Comparison of ENCODE assay signal across 8 cellular contexts in the genomic region with DNA sequence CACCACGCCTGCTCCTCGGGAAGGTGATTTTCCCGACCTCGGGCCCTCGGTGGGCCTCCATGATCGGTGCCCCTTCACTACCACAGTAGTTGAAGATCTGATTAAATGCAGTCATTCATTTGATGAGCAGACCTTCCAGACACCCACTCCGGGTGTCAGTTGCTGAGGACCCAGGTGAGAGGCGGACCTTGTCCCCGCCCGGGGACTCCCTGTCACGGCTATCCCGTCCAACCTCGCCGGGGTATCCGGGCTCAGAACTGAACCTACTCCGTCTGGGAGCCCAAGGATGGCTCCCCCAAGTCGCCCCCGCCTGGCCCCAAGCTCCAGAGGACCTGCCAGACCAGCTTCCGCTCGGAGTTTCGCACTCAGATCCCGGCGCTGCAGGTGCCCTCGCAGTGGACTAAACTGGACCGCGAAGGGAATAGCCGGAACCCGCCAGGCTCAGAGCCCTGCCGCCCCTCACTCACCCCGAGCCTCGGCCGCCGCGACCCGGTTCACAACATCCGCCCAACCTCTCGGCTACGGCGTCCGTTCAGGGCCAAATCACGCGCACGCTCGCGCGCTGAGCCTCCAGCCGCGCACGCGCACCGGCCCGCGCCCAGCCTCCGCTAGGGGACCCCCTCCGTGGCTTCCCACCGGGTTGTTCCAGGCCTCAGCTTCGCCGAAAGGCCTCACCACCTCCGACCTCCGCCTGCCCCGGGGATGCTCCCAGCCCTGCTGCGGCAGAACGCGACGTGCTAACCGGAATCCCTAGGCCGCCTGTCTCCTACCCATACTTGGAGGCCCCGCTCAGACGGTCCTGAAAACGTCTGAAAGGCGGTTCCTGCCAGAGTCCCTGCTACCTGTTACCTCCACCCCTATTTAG. TPM values are rescaled to one million over a fixed set of nuclear protein-coding genes. Genes with fewer than 3 reads are reported as not detected.
DNase-seq lines count a peak whose midpoint lies in the region; ATAC-seq, FAIRE-seq and TF ChIP-seq lines count a peak whose summit lies in the region.

No MANE protein-coding gene starts in this region.

- no peak overlapping the region for H3K27ac Mint-ChIP-seq in natural killer cell treated with Interleukin-12 subunit alpha and Interleukin-12 subunit beta and Interleukin-15 and Interleukin-18, amount 100 ng/mL, for 72 hours

- peak overlapping the region; percentile 100 for H3K4me3 ChIP-seq in fibroblast of the aortic adventitia (ENCODE audit: low read depth, low read length)

- DNase-seq in ELR (ENCODE audit: low read depth) (peak; percentile 99), GOT3 (lab: John Stamatoyannopoulos, UW) (peak; percentile 91), LHCN-M2 (ENCODE audit: low read depth) (peak; percentile 96), RCC 7860 (ENCODE audit: low spot score) (peak; percentile 73), fibroblast of the aortic adventitia (ENCODE audit: low read depth) (peak; percentile 98)
- peak; percentile 98 to 100 for DNase-seq in activated T-helper 1 cell treated with anti-CD3 and anti-CD28 coated beads, Interleukin-2, amount 50 U/mL, for 16 hours (ENCODE audit: low read depth in 1 of 2, low spot score in 1 of 2)
- DNase-seq in natural killer cell treated with Interleukin-12 subunit alpha and Interleukin-12 subunit beta and Interleukin-15 and Interleukin-18, amount 100 ng/mL, for 72 hours (ENCODE audit: low spot score) = peak; percentile 99
- DNase-seq in stimulated activated naive CD4-positive, alpha-beta T cell (lab: John Stamatoyannopoulos, UW) = peak; percentile 96 to 100 (median 98)

- peak; percentile 90 to 94 for ATAC-seq in natural killer cell treated with Interleukin-12 subunit alpha and Interleukin-12 subunit beta and Interleukin-15 and Interleukin-18, amount 100 ng/mL, for 72 hours

- H3K27me3 Mint-ChIP-seq in natural killer cell treated with Interleukin-12 subunit alpha and Interleukin-12 subunit beta and Interleukin-15 and Interleukin-18, amount 100 ng/mL, for 72 hours = no peaks in the 10 kb centered on the region

- FAIRE-seq in RCC 7860 (lab: Jason Lieb, UNC) = no peak

- no peaks in the 10 kb centered on the region for H3K4me1 Mint-ChIP-seq in natural killer cell treated with Interleukin-12 subunit alpha and Interleukin-12 subunit beta and Interleukin-15 and Interleukin-18, amount 100 ng/mL, for 72 hours (ENCODE audit: low read depth in 2 of 2)

- H3K4me3 Mint-ChIP-seq in natural killer cell treated with Interleukin-12 subunit alpha and Interleukin-12 subunit beta and Interleukin-15 and Interleukin-18, amount 100 ng/mL, for 72 hours = no peak overlapping the region

- H3K36me3 Mint-ChIP-seq in natural killer cell treated with Interleukin-12 subunit alpha and Interleukin-12 subunit beta and Interleukin-15 and Interleukin-18, amount 100 ng/mL, for 72 hours = no peaks in the 10 kb centered on the region

- H3K9me3 Mint-ChIP-seq in natural killer cell treated with Interleukin-12 subunit alpha and Interleukin-12 subunit beta and Interleukin-15 and Interleukin-18, amount 100 ng/mL, for 72 hours = no peaks in the 10 kb centered on the region

- TF ChIP-seq CTCF in fibroblast of the aortic adventitia (IDR thresholded peaks at IDR 0.05; ENCODE audit: insufficient read depth, low read length) = peak; percentile 63

RNA-seq across cellular contexts. Expression of a gene that starts 22.3 kb away (rescaled TPM):
- under 0.01 TPM in 1 of 2 replicates, not detected in the other for total RNA-seq in LHCN-M2 (2014; rRNA removed)
- polyA plus RNA-seq in LHCN-M2 (2012) = 19.4 TPM
- total RNA-seq in fibroblast of the aortic adventitia (ENCODE audit: low replicate concordance) = under 0.01 and 2,882 TPM in 2 replicates
- total RNA-seq in natural killer cell treated with Interleukin-12 subunit alpha and Interleukin-12 subunit beta and Interleukin-15 and Interleukin-18, amount 100 ng/mL, for 72 hours = 1,000 to 10,000 TPM; 1,591 to 3,879 TPM

RNA-seq across cellular contexts. Expression of a gene that starts 31.0 kb away (rescaled TPM):
- total RNA-seq in LHCN-M2 (2014; rRNA removed) (23.0 and 24.9 TPM in 2 replicates), fibroblast of the aortic adventitia (ENCODE audit: low replicate concordance) (36.7 and 63.1 TPM in 2 replicates)
- 11.4 TPM for polyA plus RNA-seq in LHCN-M2 (2012)
- 10 to 100 TPM in 1 of 2 donors, 1 to 10 TPM in 1; 6.3 to 10.0 TPM for total RNA-seq in natural killer cell treated with Interleukin-12 subunit alpha and Interleukin-12 subunit beta and Interleukin-15 and Interleukin-18, amount 100 ng/mL, for 72 hours

Comparison
In these comparisons a context has a peak if more than half of its experiments do, and no peak if none do; other contexts are left out.
1. Peak in every context shown above with its lines: DNase-seq, ATAC-seq and H3K4me3 ChIP-seq.